In the genomic region with DNA sequence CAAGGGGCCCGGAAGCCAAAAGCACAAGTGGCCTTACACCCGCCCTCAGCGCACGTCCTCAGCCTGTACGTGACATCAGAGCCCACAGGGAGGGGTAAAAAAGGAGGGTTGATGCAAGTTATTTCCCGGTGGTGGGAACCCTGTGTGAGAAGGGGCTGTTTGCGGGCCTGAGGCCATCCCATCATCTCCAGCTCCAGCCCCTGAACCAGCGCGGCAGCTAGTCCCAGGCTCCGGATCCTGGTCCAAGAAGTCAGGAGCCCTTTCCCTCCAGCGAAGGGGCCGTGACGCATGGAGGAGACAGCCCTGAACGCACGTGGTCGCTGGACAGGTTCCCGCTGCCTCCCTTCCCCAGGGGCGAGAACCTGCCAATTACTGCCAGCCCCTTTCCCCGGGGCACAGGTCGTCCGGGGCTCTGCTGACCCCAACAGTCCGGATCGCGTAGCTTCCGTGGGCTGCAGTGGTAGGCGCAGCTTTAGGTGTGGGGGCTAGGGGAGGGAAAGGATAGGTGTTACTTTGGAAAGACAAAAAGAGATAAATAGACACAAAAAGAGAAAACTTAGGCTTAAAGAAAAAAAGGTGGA, we compare ENCODE assay signal across 8 cellular contexts. TPM values are rescaled to one million over a fixed set of nuclear protein-coding genes. Genes with fewer than 3 reads are reported as not detected.
DNase-seq lines count a peak whose midpoint lies in the region; ATAC-seq, FAIRE-seq and TF ChIP-seq lines count a peak whose summit lies in the region.

No MANE protein-coding gene starts in this region.

- H2BK5ac ChIP-seq in neuronal stem cell (ENCODE audit: low read length): peak overlapping the region; percentile 44

- peaks cover 42% of the 10 kb centered on the region for H3K27me3 Mint-ChIP-seq in activated CD8-positive, alpha-beta memory T cell treated with anti-CD3 and anti-CD28 coated beads, Interleukin-2, amount 10 ng/mL, durations not matched to agents 7 days and 5 days

- H3K9me2 ChIP-seq in Karpas-422 (replicated peaks; ENCODE audit: insufficient read depth, low read length): no peaks in the 10 kb centered on the region

- TF ChIP-seq RAD21 in A549 (conservative IDR thresholded peaks at IDR 0.05 in 1 of 2, IDR thresholded peaks at IDR 0.05 in 1 of 2): no peak

- H3K4ac ChIP-seq in neuronal stem cell (ENCODE audit: low read length): no peak overlapping the region

- no peaks in the 10 kb centered on the region for H3K27me3 ChIP-seq in Karpas-422 (ENCODE audit: low read length)
- H3K27me3 ChIP-seq in neuronal stem cell (ENCODE audit: control insufficient read depth in 3 of 3, insufficient read depth in 3 of 3, low read depth in 1 of 3, low read length in 3 of 3): peaks cover 0 to 4% (median 0%) of the 10 kb centered on the region in 3 experiments
- H3K27me3 ChIP-seq in uterus: peaks cover 0 to 14% of the 10 kb centered on the region in 2 donors

- peak; percentile 19 to 22 for DNase-seq in A549 (ENCODE audit: low read depth in 1 of 2, low spot score in 1 of 2)
- DNase-seq in Karpas-422: peak; percentile 54
- peak; percentile 76 for DNase-seq in activated CD8-positive, alpha-beta memory T cell treated with anti-CD3 and anti-CD28 coated beads, Interleukin-2, amount 10 ng/mL, durations not matched to agents 7 days and 5 days
- DNase-seq in fibroblast of the aortic adventitia (ENCODE audit: low read depth): peak; percentile 2
- peak; percentile 67 for DNase-seq in neuronal stem cell (ENCODE audit: low spot score)
- no peak for DNase-seq in uterus
- DNase-seq in activated gamma-delta T cell (lab: John Stamatoyannopoulos, UW): no peak

- no peaks in the 10 kb centered on the region for H3K36me3 Mint-ChIP-seq in activated CD8-positive, alpha-beta memory T cell treated with anti-CD3 and anti-CD28 coated beads, Interleukin-2, amount 10 ng/mL, durations not matched to agents 7 days and 5 days

- peak overlapping the region; percentile 68 for H3K23ac ChIP-seq in neuronal stem cell (ENCODE audit: low read depth, low read length, poor library complexity)

- no peaks in the 10 kb centered on the region for H3K9me3 Mint-ChIP-seq in activated CD8-positive, alpha-beta memory T cell treated with anti-CD3 and anti-CD28 coated beads, Interleukin-2, amount 10 ng/mL, durations not matched to agents 7 days and 5 days (ENCODE audit: low read depth)

- 3% methylated on average over 14 of the region's 26 CpGs for WGBS in A549 (ENCODE audit: missing lambda C conversion rate)
- WGBS in neuronal stem cell (ENCODE audit: extremely low coverage in 2 of 2, insufficient read length in 2 of 2, insufficient replicate concordance in 1 of 2), 2 donors: no CpG with 5 or more reads among the region's 26 CpGs

- no peaks in the 10 kb centered on the region for H3K79me2 ChIP-seq in Karpas-422 (ENCODE audit: low read length)

- intact Hi-C loops in uterus (cut with DNase I; ENCODE audit: low total_unique reads): no loop called here

- H3K9ac ChIP-seq in Karpas-422 (ENCODE audit: low read length) (peak overlapping the region; percentile 36), neuronal stem cell (ENCODE audit: low read depth, low read length, poor library complexity) (peak overlapping the region; percentile 79)

- H3K4me1 ChIP-seq in A549 (peaks cover 25% of the 10 kb centered on the region), Karpas-422 (ENCODE audit: low read length) (peaks cover 26% of the 10 kb centered on the region), neuronal stem cell (ENCODE audit: control insufficient read depth in 2 of 2, insufficient read depth in 1 of 2, low read depth in 1 of 2, low read length in 2 of 2) (peaks cover 12 to 27% of the 10 kb centered on the region in 2 donors), uterus (peaks cover 0 to 27% of the 10 kb centered on the region in 2 donors)

- peak overlapping the region; percentile 83 for H3K4me3 Mint-ChIP-seq in activated CD8-positive, alpha-beta memory T cell treated with anti-CD3 and anti-CD28 coated beads, Interleukin-2, amount 10 ng/mL, durations not matched to agents 7 days and 5 days

- TF ChIP-seq POLR2A in A549 (IDR thresholded peaks at IDR 0.05; ENCODE audit: low read length) (no peak), uterus (IDR thresholded peaks at IDR 0.05) (no peak)

- H2AFZ ChIP-seq in Karpas-422 (ENCODE audit: low read length) (peak overlapping the region; percentile 62; the same call in 1 of the 2 replicates), neuronal stem cell (ENCODE audit: low read length) (peak overlapping the region; percentile 95)

- TF ChIP-seq EP300 in A549 (IDR thresholded peaks at IDR 0.05): no peak

- H3K14ac ChIP-seq in neuronal stem cell (ENCODE audit: low read length): peak overlapping the region; percentile 33

- no peak for FAIRE-seq in A549 (lab: Jason Lieb, UNC)

- peak; percentile 45 to 48; a peak in 5 of 6 replicates for ATAC-seq in A549
- peak; percentile 36 for ATAC-seq in GM18502 (IDR thresholded peaks at IDR 0.05; ENCODE audit: poor library complexity, unreplicated experiment)
- ATAC-seq in activated CD8-positive, alpha-beta memory T cell treated with anti-CD3 and anti-CD28 coated beads, Interleukin-2, amount 10 ng/mL, durations not matched to agents 7 days and 5 days: peak; percentile 63

- H3K4me2 ChIP-seq in A549: peak overlapping the region; percentile 98
- peak overlapping the region; percentile 66 for H3K4me2 ChIP-seq in Karpas-422 (ENCODE audit: low read depth, low read length, poor library complexity, severe bottlenecking)
- H3K4me2 ChIP-seq in neuronal stem cell (ENCODE audit: insufficient read depth, low read length, poor library complexity, severe bottlenecking): peak overlapping the region; percentile 96

- POLR2A ChIA-PET in A549 (lab: Yijun Ruan, JAX): no interaction called here

- H3K27ac ChIP-seq in A549 (no peak overlapping the region), Karpas-422 (ENCODE audit: low read length) (no peak overlapping the region), neuronal stem cell (replicated peaks; ENCODE audit: low read length) (peak overlapping the region; percentile 94), uterus (no peak overlapping the region)

- TF ChIP-seq CTCF in A549 (IDR thresholded peaks at IDR 0.05) (no peak), fibroblast of the aortic adventitia (IDR thresholded peaks at IDR 0.05; ENCODE audit: insufficient read depth, low read length) (no peak), uterus (IDR thresholded peaks at IDR 0.05) (no peak)

- H3K9me3 ChIP-seq in A549: no peaks in the 10 kb centered on the region
- no peaks in the 10 kb centered on the region for H3K9me3 ChIP-seq in Karpas-422 (ENCODE audit: low read length)
- no peaks in the 10 kb centered on the region for H3K9me3 ChIP-seq in neuronal stem cell (replicated peaks in 1 of 2; ENCODE audit: control insufficient read depth in 2 of 2, insufficient read depth in 1 of 2, low read depth in 1 of 2, low read length in 2 of 2)
- H3K9me3 ChIP-seq in uterus: no peaks in the 10 kb centered on the region

- peak overlapping the region; percentile 83 for H3K27ac Mint-ChIP-seq in activated CD8-positive, alpha-beta memory T cell treated with anti-CD3 and anti-CD28 coated beads, Interleukin-2, amount 10 ng/mL, durations not matched to agents 7 days and 5 days

- H2BK120ac ChIP-seq in neuronal stem cell (ENCODE audit: low read depth, low read length): peak overlapping the region; percentile 56

- H3K4me1 Mint-ChIP-seq in activated CD8-positive, alpha-beta memory T cell treated with anti-CD3 and anti-CD28 coated beads, Interleukin-2, amount 10 ng/mL, durations not matched to agents 7 days and 5 days: peaks cover 28% of the 10 kb centered on the region

- H4K8ac ChIP-seq in neuronal stem cell (ENCODE audit: low read depth, low read length): no peak overlapping the region

- peaks cover 7% of the 10 kb centered on the region for H3K79me1 ChIP-seq in neuronal stem cell (ENCODE audit: low read depth, low read length)

- H3K36me3 ChIP-seq in Karpas-422 (ENCODE audit: insufficient read depth, low read length): no peaks in the 10 kb centered on the region
- peaks cover 0 to 8% of the 10 kb centered on the region in 2 donors for H3K36me3 ChIP-seq in neuronal stem cell (replicated peaks in 1 of 2; ENCODE audit: control insufficient read depth in 2 of 2, insufficient read depth in 2 of 2, low read length in 2 of 2)
- no peaks in the 10 kb centered on the region for H3K36me3 ChIP-seq in uterus

- H2BK15ac ChIP-seq in neuronal stem cell (ENCODE audit: low read length): peak overlapping the region; percentile 46

- H2AK5ac ChIP-seq in neuronal stem cell (ENCODE audit: low read depth, low read length): peak overlapping the region; percentile 9

- H4K20me1 ChIP-seq in Karpas-422 (ENCODE audit: insufficient read depth, low read depth, low read length): no peaks in the 10 kb centered on the region

- H3K4me3 ChIP-seq in A549: peak overlapping the region; percentile 47
- H3K4me3 ChIP-seq in Karpas-422 (ENCODE audit: low read length): peak overlapping the region; percentile 47; the same call in 1 of the 2 replicates
- peak overlapping the region; percentile 57 for H3K4me3 ChIP-seq in fibroblast of the aortic adventitia (ENCODE audit: low read depth, low read length)
- peak overlapping the region; percentile 46 to 85 for H3K4me3 ChIP-seq in neuronal stem cell (ENCODE audit: low read length in 2 of 2)
- peak overlapping the region; percentile 24 to 42 for H3K4me3 ChIP-seq in uterus

- H3K18ac ChIP-seq in neuronal stem cell (ENCODE audit: low read length): peak overlapping the region; percentile 97

- CTCF ChIA-PET in A549 (lab: Yijun Ruan, JAX): no interaction called here
- CTCF ChIA-PET in activated CD8-positive, alpha-beta memory T cell treated with anti-CD3 and anti-CD28 coated beads, Interleukin-2, amount 10 ng/mL, durations not matched to agents 7 days and 5 days (lab: Charles Lee): interaction anchor here (1.3 kb wide), 1 partner anchor 222 kb away, joined by 3 read pairs; no protein-coding TSS in a partner anchor

- peak overlapping the region; percentile 91 for H2BK12ac ChIP-seq in neuronal stem cell (ENCODE audit: low read length)

- no peak overlapping the region for H4K91ac ChIP-seq in neuronal stem cell (ENCODE audit: low read depth, low read length, poor library complexity)

RNA-seq across cellular contexts. Expression of a gene that starts 1.3 kb away (rescaled TPM):
- polyA plus RNA-seq in A549 (2011; rRNA removed) (0.04 and 0.20 TPM in 2 replicates), A549 (2017; fragmentation: RNase III; extraction: RNeasy Plus Mini Kit Qiagen cat#74134 plus additional on column Dnase treatment) (0.01 TPM in 1 of 3 replicates, not detected in the others)
- polyA plus RNA-seq in A549 (2012; cell fraction: cytosol; rRNA removed): 0.01 TPM in 1 of 2 replicates, not detected in the other
- not detected in 2 replicates for polyA plus RNA-seq in A549 (2012; cell fraction: nucleus; rRNA removed)
- polyA minus RNA-seq in A549 (2011; rRNA and poly(A)+ RNA removed): 0.19 and 0.37 TPM in 2 replicates
- not detected in 2 replicates for total RNA-seq in Karpas-422 (2014; rRNA removed; shearing (Covaris generic); ENCODE audit: low replicate concordance)
- under 1 TPM; 0.44 to 0.68 TPM for total RNA-seq in activated CD8-positive, alpha-beta memory T cell treated with anti-CD3 and anti-CD28 coated beads, Interleukin-2, amount 10 ng/mL, durations not matched to agents 7 days and 5 days
- total RNA-seq in fibroblast of the aortic adventitia (ENCODE audit: low replicate concordance) (0.41 TPM in 1 of 2 replicates, not detected in the other), uterus (under 1 TPM in 3 of 4 donors, not detected in 1; under 0.01 to 0.35 (median 0.06) TPM)
- polyA plus RNA-seq in neuronal stem cell (2013, experiment 1 of 2): 53.3 TPM
- 53.2 TPM for polyA plus RNA-seq in neuronal stem cell (2013, experiment 2 of 2)

Comparison
In these comparisons a context has a peak if more than half of its experiments do, and no peak if none do; other contexts are left out.
1. DNase-seq: peak in A549 (2 of 2), Karpas-422 (single experiment), activated CD8-positive, alpha-beta memory T cell treated with anti-CD3 and anti-CD28 coated beads, Interleukin-2, amount 10 ng/mL, durations not matched to agents 7 days and 5 days (single experiment), fibroblast of the aortic adventitia (single experiment) and neuronal stem cell (single experiment); none in uterus (0 of 2) and activated gamma-delta T cell (single experiment).
2. Peak in every context shown above with its lines, with median percentiles within 50 percentile points of each other: ATAC-seq, H3K4me2 ChIP-seq and H3K4me3 ChIP-seq.